In the genomic region with DNA sequence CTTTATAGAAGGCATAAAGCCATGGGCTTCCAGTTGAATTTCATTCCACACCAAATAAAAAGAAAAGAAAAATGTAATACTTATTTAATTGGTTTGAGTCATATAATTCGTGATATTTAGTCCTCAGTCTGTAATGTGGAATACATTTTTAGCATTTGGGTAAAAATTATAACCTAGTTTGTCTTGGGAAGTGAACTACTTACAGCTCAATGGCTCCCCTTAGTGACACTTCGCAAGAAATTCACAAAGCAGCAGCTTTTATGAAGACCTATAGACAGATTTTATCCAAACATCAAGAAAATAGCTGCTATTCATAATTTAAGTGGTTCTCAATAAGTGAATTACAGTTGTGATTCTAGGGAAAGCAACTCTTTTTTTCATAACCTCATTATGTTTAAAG, we compare ENCODE assay signal across 8 cellular contexts.
DNase-seq lines count a peak whose midpoint lies in the region; ATAC-seq, FAIRE-seq and TF ChIP-seq lines count a peak whose summit lies in the region.

No MANE protein-coding gene starts in this region.

- no peak overlapping the region for H3K27ac ChIP-seq in keratinocyte (ENCODE audit: control insufficient read depth, insufficient read depth, low read length)

- no peak overlapping the region for H2AFZ ChIP-seq in keratinocyte (ENCODE audit: control insufficient read depth, low read length)

- no peaks in the 10 kb centered on the region for H3K9me3 ChIP-seq in keratinocyte (ENCODE audit: control insufficient read depth, low read depth, low read length)

- no peak overlapping the region for H3K4me2 ChIP-seq in keratinocyte (ENCODE audit: control insufficient read depth, extremely low read depth, insufficient read depth, low read depth, low read length)

- H3K9me1 ChIP-seq in keratinocyte (ENCODE audit: control insufficient read depth, extremely low read depth, insufficient read depth, low read length), result peaks cover 2% of the 10 kb centered on the region

- no peaks in the 10 kb centered on the region for H3K79me2 ChIP-seq in keratinocyte (ENCODE audit: control insufficient read depth, insufficient read depth, low read length)

- H3K27ac Mint-ChIP-seq in activated naive CD4-positive, alpha-beta T cell treated with anti-CD3 and anti-CD28 coated beads, Interleukin-2, amount 50 U/mL, for 72 hours, result no peak overlapping the region
- H3K27ac Mint-ChIP-seq in activated CD4-positive, alpha-beta T cell treated with anti-CD3 and anti-CD28 coated beads, Interleukin-2, amount 10 ng/mL, durations not matched to agents 24 days and 14 days, result no peak overlapping the region

- H3K4me3 Mint-ChIP-seq in activated CD4-positive, alpha-beta T cell treated with anti-CD3 and anti-CD28 coated beads, Interleukin-2, amount 10 ng/mL, durations not matched to agents 24 days and 14 days, result no peak overlapping the region

- no peak overlapping the region for H3K9ac ChIP-seq in keratinocyte (ENCODE audit: control insufficient read depth, extremely low read depth, insufficient read depth, low read length)

- peak; percentile 12 for DNase-seq in CD1c-positive myeloid dendritic cell (ENCODE audit: extremely low spot score)
- DNase-seq in SKM-1 treated with dmso at 0.1 percent for 144 hours (lab: John Stamatoyannopoulos, UW; ENCODE audit: unreplicated experiment), result peak; percentile 34
- no peak for DNase-seq in keratinocyte (ENCODE audit: low read depth, low spot score)
- DNase-seq in activated naive CD4-positive, alpha-beta T cell treated with anti-CD3 and anti-CD28 coated beads, Interleukin-2, amount 50 U/mL, for 72 hours (ENCODE audit: low spot score in 2 of 2), result no peak
- DNase-seq in activated CD4-positive, alpha-beta T cell treated with anti-CD3 and anti-CD28 coated beads, Interleukin-2, amount 10 ng/mL, durations not matched to agents 24 days and 14 days, result no peak
- DNase-seq in activated CD4-positive, CD25-positive, alpha-beta regulatory T cell (lab: John Stamatoyannopoulos, UW), result no peak

- no peak for FAIRE-seq in keratinocyte (lab: Jason Lieb, UNC)

- no peak overlapping the region for H3K4me3 ChIP-seq in keratinocyte (ENCODE audit: control insufficient read depth in 2 of 3, extremely low read depth in 1 of 3, insufficient read depth in 2 of 3, low read depth in 1 of 3, low read length in 3 of 3)

- H3K4me1 Mint-ChIP-seq in activated CD4-positive, alpha-beta T cell treated with anti-CD3 and anti-CD28 coated beads, Interleukin-2, amount 10 ng/mL, durations not matched to agents 24 days and 14 days, result no peaks in the 10 kb centered on the region

- intact Hi-C loops in activated CD4-positive, alpha-beta T cell treated with anti-CD3 and anti-CD28 coated beads, Interleukin-2, amount 10 ng/mL, durations not matched to agents 24 days and 14 days (cut with micrococcal nuclease), result no loop called here

- no peaks in the 10 kb centered on the region for H4K20me1 ChIP-seq in keratinocyte (ENCODE audit: control insufficient read depth, extremely low read depth, insufficient read depth, low read length)

- no peaks in the 10 kb centered on the region for H3K27me3 ChIP-seq in keratinocyte (ENCODE audit: control insufficient read depth, extremely low read depth, insufficient read depth, low read length)

- dilution Hi-C loops in keratinocyte (cut with MboI; ENCODE audit: extremely low pct_ligation_motif_present, low sequenced_read_pairs), result no loop called here

- no peaks in the 10 kb centered on the region for H3K9me3 Mint-ChIP-seq in activated naive CD4-positive, alpha-beta T cell treated with anti-CD3 and anti-CD28 coated beads, Interleukin-2, amount 50 U/mL, for 72 hours
- no peaks in the 10 kb centered on the region for H3K9me3 Mint-ChIP-seq in activated CD4-positive, alpha-beta T cell treated with anti-CD3 and anti-CD28 coated beads, Interleukin-2, amount 10 ng/mL, durations not matched to agents 24 days and 14 days

- peak in 2 of 3 experiments; percentile 37 to 44 for TF ChIP-seq CTCF in keratinocyte (optimal IDR thresholded peaks at IDR 0.05 in 1 of 3, IDR thresholded peaks at IDR 0.05 in 1 of 3, conservative IDR thresholded peaks at IDR 0.05 in 1 of 3; ENCODE audit: extremely low read depth in 1 of 3, insufficient read depth in 2 of 3, low read length in 3 of 3)

- ATAC-seq in HG02623 (IDR thresholded peaks at IDR 0.05; ENCODE audit: unreplicated experiment) (peak; percentile 49), HG03354 (IDR thresholded peaks at IDR 0.05; ENCODE audit: poor library complexity, severe bottlenecking, unreplicated experiment) (no peak)
- ATAC-seq in activated naive CD4-positive, alpha-beta T cell treated with anti-CD3 and anti-CD28 coated beads, Interleukin-2, amount 50 U/mL, for 72 hours, result no peak

- no peaks in the 10 kb centered on the region for H3K4me1 ChIP-seq in keratinocyte (ENCODE audit: control insufficient read depth, extremely low read depth, insufficient read depth, low read length)

- H3K36me3 Mint-ChIP-seq in activated naive CD4-positive, alpha-beta T cell treated with anti-CD3 and anti-CD28 coated beads, Interleukin-2, amount 50 U/mL, for 72 hours, result no peaks in the 10 kb centered on the region
- no peaks in the 10 kb centered on the region for H3K36me3 Mint-ChIP-seq in activated CD4-positive, alpha-beta T cell treated with anti-CD3 and anti-CD28 coated beads, Interleukin-2, amount 10 ng/mL, durations not matched to agents 24 days and 14 days (ENCODE audit: low read depth)

- no peaks in the 10 kb centered on the region for H3K36me3 ChIP-seq in keratinocyte (ENCODE audit: control insufficient read depth in 2 of 2, extremely low read depth in 1 of 2, insufficient read depth in 2 of 2, low read length in 2 of 2)

- H3K27me3 Mint-ChIP-seq in activated CD4-positive, alpha-beta T cell treated with anti-CD3 and anti-CD28 coated beads, Interleukin-2, amount 10 ng/mL, durations not matched to agents 24 days and 14 days, result peaks cover 13% of the 10 kb centered on the region

Comparison
In these comparisons a context has a peak if more than half of its experiments do, and no peak if none do; other contexts are left out.
1. DNase-seq: peak in CD1c-positive myeloid dendritic cell (single experiment) and SKM-1 treated with dmso at 0.1 percent for 144 hours (single experiment); none in keratinocyte (single experiment), activated naive CD4-positive, alpha-beta T cell treated with anti-CD3 and anti-CD28 coated beads, Interleukin-2, amount 50 U/mL, for 72 hours (0 of 2), activated CD4-positive, alpha-beta T cell treated with anti-CD3 and anti-CD28 coated beads, Interleukin-2, amount 10 ng/mL, durations not matched to agents 24 days and 14 days (single experiment) and activated CD4-positive, CD25-positive, alpha-beta regulatory T cell (0 of 4).